ENCODE assay signal across 1 cellular context in genomic region chr19:13847033-13847899, GRCh38.
A peak's percentile ranks its signal among the peaks of the same experiment; 100 is the strongest.
TF ChIP-seq lines count a peak whose summit lies in the region.

No MANE protein-coding gene starts in this region.

TF ChIP-seq in WTC11, 78 proteins besides CTCF, POLR2A, EP300 and RAD21 (continued from another document):
- no peak for TF ChIP-seq ZNF396 (CRISPR knock-in tag; IDR thresholded peaks at IDR 0.05; ENCODE audit: borderline replicate concordance)
- no peak for TF ChIP-seq ELF4 (CRISPR knock-in tag; IDR thresholded peaks at IDR 0.05; ENCODE audit: low read depth)
- peak; percentile 80 for TF ChIP-seq CREM (CRISPR knock-in tag; IDR thresholded peaks at IDR 0.05)
- TF ChIP-seq NFATC4 (CRISPR knock-in tag; IDR thresholded peaks at IDR 0.05): 0 out of 2 replicates have a peak, but pooled peaks have one; percentile 49
- peak; percentile 79; the same call in 1 of the 2 replicates for TF ChIP-seq FOXP4 (CRISPR knock-in tag; IDR thresholded peaks at IDR 0.05)
- peak; percentile 69; the same call in 1 of the 2 replicates for TF ChIP-seq ZNF263 (CRISPR knock-in tag; IDR thresholded peaks at IDR 0.05; ENCODE audit: low read depth)
- TF ChIP-seq PREB (CRISPR knock-in tag; IDR thresholded peaks at IDR 0.05; ENCODE audit: borderline replicate concordance): no peak
- no peak for TF ChIP-seq ZNF317 (CRISPR knock-in tag; IDR thresholded peaks at IDR 0.05; ENCODE audit: borderline replicate concordance, low read depth)
- peak; percentile 81 for TF ChIP-seq ETV6 (CRISPR knock-in tag; IDR thresholded peaks at IDR 0.05)
- no peak; the same call in 1 of the 2 replicates for TF ChIP-seq USF2 (CRISPR knock-in tag; IDR thresholded peaks at IDR 0.05)
- TF ChIP-seq TEAD1 (CRISPR knock-in tag; IDR thresholded peaks at IDR 0.05): peak; percentile 41; the same call in 1 of the 2 replicates
- no peak for TF ChIP-seq ZNF423 (CRISPR knock-in tag; IDR thresholded peaks at IDR 0.05)
- TF ChIP-seq NR1H2 (CRISPR knock-in tag; IDR thresholded peaks at IDR 0.05): no peak
- no peak for TF ChIP-seq EMX1 (CRISPR knock-in tag; IDR thresholded peaks at IDR 0.05)
- TF ChIP-seq ZNF121 (CRISPR knock-in tag; IDR thresholded peaks at IDR 0.05): no peak
- 0 out of 2 replicates have a peak, but pooled peaks have one; percentile 42 for TF ChIP-seq ATF3 (CRISPR knock-in tag; conservative IDR thresholded peaks at IDR 0.05)
- 0 out of 2 replicates have a peak, but pooled peaks have one; percentile 56 for TF ChIP-seq FOXK1 (CRISPR knock-in tag; IDR thresholded peaks at IDR 0.05)
- no peak for TF ChIP-seq ZSCAN18 (CRISPR knock-in tag; IDR thresholded peaks at IDR 0.05)
- no peak for TF ChIP-seq E2F1 (CRISPR knock-in tag; IDR thresholded peaks at IDR 0.05)
TF ChIP-seq in WTC11: peak in this region for 16.
